Comparison of ENCODE assay signal across 9 cellular contexts in genomic region chr17:77454560-77455095, GRCh38.
DNase-seq lines count a peak whose midpoint lies in the region; ATAC-seq and TF ChIP-seq lines count a peak whose summit lies in the region.
"Had no signal": no experiment of that assay in that cellular context is flagged by ENCODE, and none has a peak within 500 bp of the region (broad histone marks: within the 10 kb centered on the region; RNA-seq: fewer than 3 reads in every experiment).

No MANE protein-coding gene starts in this region.

- H3K27ac ChIP-seq in CD4-positive, alpha-beta memory T cell (ENCODE audit: low read depth, low read length), result peak overlapping the region; percentile 73
- peak overlapping the region in 51 of 59 donors; percentile 9 to 99 (median 92) for H3K27ac ChIP-seq in dorsolateral prefrontal cortex

- CTCF ChIA-PET in CD4-positive, alpha-beta memory T cell (lab: Charles Lee; ENCODE audit: partially characterized antibody), result interaction anchor here (1.3 to 3.9 kb wide), 9 partner anchors 9 to 123 kb away, joined by 3 to 22 read pairs (median 9); no protein-coding TSS in a partner anchor

- H3K36me3 ChIP-seq in CD4-positive, alpha-beta memory T cell (ENCODE audit: insufficient read depth, low read length), result peaks cover 6% of the 10 kb centered on the region

- POLR2A ChIA-PET in CD4-positive, alpha-beta memory T cell (lab: Charles Lee; ENCODE audit: partially characterized antibody), result interaction anchor here (1.0 to 97.0 kb wide), 15 partner anchors 14 to 676 kb away, joined by 3 to 6031 read pairs (median 8); partner anchors contain the start of genes TMC6, TMC8 and TNRC6C

- H3K4me1 Mint-ChIP-seq in CD4-positive, alpha-beta memory T cell, result peaks cover 23 to 92% (median 45%) of the 10 kb centered on the region in 4 donors
- peaks cover 78% of the 10 kb centered on the region for H3K4me1 Mint-ChIP-seq in neural crest cell

- H3K9me3 ChIP-seq in CD4-positive, alpha-beta memory T cell (ENCODE audit: control insufficient read depth in 1 of 2, low read length in 2 of 2), result no peaks in the 10 kb centered on the region

- peaks cover 26 to 62% of the 10 kb centered on the region in 2 donors for H3K36me3 Mint-ChIP-seq in CD4-positive, alpha-beta memory T cell
- peaks cover 3% of the 10 kb centered on the region for H3K36me3 Mint-ChIP-seq in neural crest cell (ENCODE audit: low read depth)

- ATAC-seq in HG03139 (IDR thresholded peaks at IDR 0.05; ENCODE audit: unreplicated experiment), result no peak

- no peaks in the 10 kb centered on the region for H3K27me3 Mint-ChIP-seq in CD4-positive, alpha-beta memory T cell
- H3K27me3 Mint-ChIP-seq in neural crest cell (ENCODE audit: low read depth), result peaks cover 12% of the 10 kb centered on the region

- H3K4me3 ChIP-seq in CD4-positive, alpha-beta memory T cell (ENCODE audit: low read length in 2 of 2), result peak overlapping the region; percentile 94 to 100
- peak overlapping the region in 8 of 59 donors; percentile 4 to 20 (median 10) for H3K4me3 ChIP-seq in dorsolateral prefrontal cortex

- peaks cover 61% of the 10 kb centered on the region for H3K4me1 ChIP-seq in CD4-positive, alpha-beta memory T cell (ENCODE audit: insufficient read depth, low read length)

- intact Hi-C loops in CD4-positive, alpha-beta memory T cell (cut with micrococcal nuclease), result loop anchor here (5.0 kb wide), 3 partner anchors 38 to 673 kb away; partner anchors contain the start of gene TMC6
- intact Hi-C loops in dorsolateral prefrontal cortex (cut with DNase I), result no loop called here

- peaks cover 0 to 3% (median 0%) of the 10 kb centered on the region in 8 donors for H3K9me3 Mint-ChIP-seq in CD4-positive, alpha-beta memory T cell
- H3K9me3 Mint-ChIP-seq in neural crest cell, result no peaks in the 10 kb centered on the region

- DNase-seq in CD4-positive, alpha-beta memory T cell, result no peak
- peak; percentile 44 for DNase-seq in MV-4-11 (lab: John Stamatoyannopoulos, UW)
- peak in 1 of 10 donors; percentile 10 for DNase-seq in dorsolateral prefrontal cortex
- no peak for DNase-seq in neural crest cell (ENCODE audit: low read depth, low spot score)
- DNase-seq in HPDE6-E6E7 (ENCODE audit: extremely low spot score), result no peak
- no peak for DNase-seq in nucleus accumbens (lab: John Stamatoyannopoulos, UW)
- no peak for DNase-seq in kidney glomerular epithelial cell (lab: John Stamatoyannopoulos, UW)
- DNase-seq: effector CD4-positive, alpha-beta T cell had no signal

- peak overlapping the region; percentile 81 to 100 (median 98) for H3K27ac Mint-ChIP-seq in CD4-positive, alpha-beta memory T cell
- no peak overlapping the region for H3K27ac Mint-ChIP-seq in neural crest cell (ENCODE audit: unreplicated experiment)

- no peak for TF ChIP-seq CTCF in dorsolateral prefrontal cortex (IDR thresholded peaks at IDR 0.05 in 54 of 56, conservative IDR thresholded peaks at IDR 0.05 in 2 of 56; ENCODE audit: low read depth in 1 of 56, partially characterized antibody in 56 of 56)
- no peak for TF ChIP-seq CTCF in neural crest cell (conservative IDR thresholded peaks at IDR 0.05)

- no peaks in the 10 kb centered on the region for H3K27me3 ChIP-seq in CD4-positive, alpha-beta memory T cell (ENCODE audit: insufficient read depth, low read length)
- no peaks in the 10 kb centered on the region for H3K27me3 ChIP-seq in dorsolateral prefrontal cortex

- H3K4me3 Mint-ChIP-seq in CD4-positive, alpha-beta memory T cell, result peak overlapping the region; percentile 90 to 100 (median 96)
- peak overlapping the region; percentile 98 for H3K4me3 Mint-ChIP-seq in neural crest cell
